ENCODE assay signal across 1 cellular context in the genomic region with DNA sequence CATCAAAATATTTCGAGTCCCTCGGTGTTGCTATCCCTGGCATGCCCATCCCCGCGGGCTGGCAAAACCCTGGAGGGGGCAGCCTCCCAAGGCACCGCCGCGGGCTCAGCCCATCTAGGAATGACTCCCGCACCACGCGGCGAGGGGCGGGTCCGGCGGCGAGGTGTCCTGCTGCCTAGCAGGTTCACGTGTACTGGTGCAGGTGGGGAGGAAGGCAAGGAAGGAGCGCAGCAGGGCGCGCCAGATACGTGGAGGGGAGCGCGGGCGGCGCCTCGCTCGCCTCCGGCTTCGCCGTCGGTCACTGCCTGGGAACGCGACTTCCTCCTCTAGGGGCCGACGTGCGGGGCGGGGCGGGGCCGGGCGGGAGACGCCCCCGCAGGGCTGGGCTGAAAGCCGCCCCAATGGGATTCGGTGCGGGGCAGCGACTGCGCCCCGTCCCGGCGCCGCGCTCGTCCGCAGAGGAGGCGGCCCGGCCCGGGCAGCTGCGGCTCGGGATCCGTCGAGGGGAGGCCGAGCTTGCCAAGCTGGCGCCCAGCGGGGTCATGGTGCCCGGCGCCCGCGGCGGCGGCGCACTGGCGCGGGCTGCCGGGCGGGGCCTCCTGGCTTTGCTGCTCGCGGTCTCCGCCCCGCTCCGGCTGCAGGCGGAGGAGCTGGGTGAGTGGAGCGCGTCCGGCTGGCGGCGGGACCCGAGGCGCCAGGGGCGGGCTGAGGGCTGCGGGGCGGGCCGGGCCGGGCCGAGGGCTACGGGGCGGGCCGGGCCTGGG.
A peak's percentile ranks its signal among the peaks of the same experiment; 100 is the strongest.
TF ChIP-seq lines count a peak whose summit lies in the region.

A gene (plus strand): TSS at position 435 of the 764 bp plus-strand sequence. CDS start 108 bp downstream, at position 543.

TF ChIP-seq in HepG2, 621 proteins besides CTCF, POLR2A, EP300 and RAD21 (continued from another document and continues in another):
- TF ChIP-seq ZNF160 (CRISPR knock-in tag; IDR thresholded peaks at IDR 0.05) (peak; percentile 62; the same call in 1 of the 2 replicates), NFE2 (CRISPR knock-in tag; IDR thresholded peaks at IDR 0.05) (peak; percentile 34; the same call in 1 of the 2 replicates), ZFP1 (CRISPR knock-in tag; IDR thresholded peaks at IDR 0.05) (no peak), BRD4 (CRISPR knock-in tag; IDR thresholded peaks at IDR 0.05) (peak; percentile 63; the same call in 1 of the 2 replicates), HHEX (CRISPR knock-in tag; IDR thresholded peaks at IDR 0.05) (0 out of 2 replicates have a peak, but pooled peaks have one; percentile 12), PITX1 (CRISPR knock-in tag; IDR thresholded peaks at IDR 0.05) (peak; percentile 18; the same call in 1 of the 2 replicates), SP5 (CRISPR knock-in tag; IDR thresholded peaks at IDR 0.05; ENCODE audit: borderline replicate concordance, low read depth) (no peak; the same call in 1 of the 2 replicates), STAT5B (CRISPR knock-in tag; IDR thresholded peaks at IDR 0.05) (0 out of 2 replicates have a peak, but pooled peaks have one; percentile 48), ASH2L (IDR thresholded peaks at IDR 0.05; ENCODE audit: insufficient read length, low read depth, low read length) (no peak), ZNF446 (CRISPR knock-in tag; IDR thresholded peaks at IDR 0.05) (no peak), SOX6 (IDR thresholded peaks at IDR 0.05) (no peak), SOX6 (CRISPR knock-in tag; IDR thresholded peaks at IDR 0.05) (peak; percentile 61), ZNF660 (CRISPR knock-in tag; IDR thresholded peaks at IDR 0.05; ENCODE audit: borderline replicate concordance, low read depth) (no peak), PHF20 (CRISPR knock-in tag; IDR thresholded peaks at IDR 0.05) (no peak), ZNF883 (CRISPR knock-in tag; IDR thresholded peaks at IDR 0.05; ENCODE audit: not compliant biosample characterization) (peak; percentile 67), ZNF546 (CRISPR knock-in tag; conservative IDR thresholded peaks at IDR 0.05) (no peak; the same call in 1 of the 2 replicates), TGIF2 (CRISPR knock-in tag; IDR thresholded peaks at IDR 0.05) (peak; percentile 80), WIZ (CRISPR knock-in tag; IDR thresholded peaks at IDR 0.05) (0 out of 2 replicates have a peak, but pooled peaks have one; percentile 37), ZFP41 (CRISPR knock-in tag; IDR thresholded peaks at IDR 0.05; ENCODE audit: borderline replicate concordance) (peak; percentile 63; the same call in 1 of the 2 replicates), ZBTB20 (CRISPR knock-in tag; IDR thresholded peaks at IDR 0.05; ENCODE audit: borderline replicate concordance, low read depth) (0 out of 2 replicates have a peak, but pooled peaks have one; percentile 24), ZC3H4 (CRISPR knock-in tag; IDR thresholded peaks at IDR 0.05; ENCODE audit: borderline replicate concordance) (peak; percentile 54; the same call in 1 of the 2 replicates), HMG20A (CRISPR knock-in tag; IDR thresholded peaks at IDR 0.05; ENCODE audit: borderline replicate concordance) (0 out of 2 replicates have a peak, but pooled peaks have one; percentile 16), HNRNPLL (IDR thresholded peaks at IDR 0.05; ENCODE audit: low read depth, low read length, poor library complexity, severe bottlenecking) (peak; percentile 99), AHR (CRISPR knock-in tag; IDR thresholded peaks at IDR 0.05) (peak; percentile 72; the same call in 1 of the 2 replicates), FOXM1 (CRISPR knock-in tag; IDR thresholded peaks at IDR 0.05) (no peak), RXRB (CRISPR knock-in tag; IDR thresholded peaks at IDR 0.05; ENCODE audit: borderline replicate concordance) (peak; percentile 52; the same call in 1 of the 2 replicates), SP1 (IDR thresholded peaks at IDR 0.05) (no peak), SP1 (CRISPR knock-in tag; IDR thresholded peaks at IDR 0.05) (peak; percentile 61), SIN3A (IDR thresholded peaks at IDR 0.05; ENCODE audit: borderline replicate concordance, low read depth, low read length) (peak; percentile 74; the same call in 1 of the 2 replicates), SMAD9 (CRISPR knock-in tag; IDR thresholded peaks at IDR 0.05) (no peak; the same call in 1 of the 2 replicates), ZNF720 (CRISPR knock-in tag; IDR thresholded peaks at IDR 0.05) (no peak), SOX13 (IDR thresholded peaks at IDR 0.05) (no peak), SOX13 (CRISPR knock-in tag; conservative IDR thresholded peaks at IDR 0.05 in 1 of 2, IDR thresholded peaks at IDR 0.05 in 1 of 2) (peak in 1 of 2 experiments; percentile 58; a peak in 1 of 4 replicates)
- TF ChIP-seq, protein P1, sequence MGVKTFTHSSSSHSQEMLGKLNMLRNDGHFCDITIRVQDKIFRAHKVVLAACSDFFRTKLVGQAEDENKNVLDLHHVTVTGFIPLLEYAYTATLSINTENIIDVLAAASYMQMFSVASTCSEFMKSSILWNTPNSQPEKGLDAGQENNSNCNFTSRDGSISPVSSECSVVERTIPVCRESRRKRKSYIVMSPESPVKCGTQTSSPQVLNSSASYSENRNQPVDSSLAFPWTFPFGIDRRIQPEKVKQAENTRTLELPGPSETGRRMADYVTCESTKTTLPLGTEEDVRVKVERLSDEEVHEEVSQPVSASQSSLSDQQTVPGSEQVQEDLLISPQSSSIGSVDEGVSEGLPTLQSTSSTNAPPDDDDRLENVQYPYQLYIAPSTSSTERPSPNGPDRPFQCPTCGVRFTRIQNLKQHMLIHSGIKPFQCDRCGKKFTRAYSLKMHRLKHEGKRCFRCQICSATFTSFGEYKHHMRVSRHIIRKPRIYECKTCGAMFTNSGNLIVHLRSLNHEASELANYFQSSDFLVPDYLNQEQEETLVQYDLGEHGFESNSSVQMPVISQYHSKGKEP (CRISPR knock-in tag; IDR thresholded peaks at IDR 0.05), result 0 out of 2 replicates have a peak, but pooled peaks have one; percentile 12
- TF ChIP-seq, protein P2, sequence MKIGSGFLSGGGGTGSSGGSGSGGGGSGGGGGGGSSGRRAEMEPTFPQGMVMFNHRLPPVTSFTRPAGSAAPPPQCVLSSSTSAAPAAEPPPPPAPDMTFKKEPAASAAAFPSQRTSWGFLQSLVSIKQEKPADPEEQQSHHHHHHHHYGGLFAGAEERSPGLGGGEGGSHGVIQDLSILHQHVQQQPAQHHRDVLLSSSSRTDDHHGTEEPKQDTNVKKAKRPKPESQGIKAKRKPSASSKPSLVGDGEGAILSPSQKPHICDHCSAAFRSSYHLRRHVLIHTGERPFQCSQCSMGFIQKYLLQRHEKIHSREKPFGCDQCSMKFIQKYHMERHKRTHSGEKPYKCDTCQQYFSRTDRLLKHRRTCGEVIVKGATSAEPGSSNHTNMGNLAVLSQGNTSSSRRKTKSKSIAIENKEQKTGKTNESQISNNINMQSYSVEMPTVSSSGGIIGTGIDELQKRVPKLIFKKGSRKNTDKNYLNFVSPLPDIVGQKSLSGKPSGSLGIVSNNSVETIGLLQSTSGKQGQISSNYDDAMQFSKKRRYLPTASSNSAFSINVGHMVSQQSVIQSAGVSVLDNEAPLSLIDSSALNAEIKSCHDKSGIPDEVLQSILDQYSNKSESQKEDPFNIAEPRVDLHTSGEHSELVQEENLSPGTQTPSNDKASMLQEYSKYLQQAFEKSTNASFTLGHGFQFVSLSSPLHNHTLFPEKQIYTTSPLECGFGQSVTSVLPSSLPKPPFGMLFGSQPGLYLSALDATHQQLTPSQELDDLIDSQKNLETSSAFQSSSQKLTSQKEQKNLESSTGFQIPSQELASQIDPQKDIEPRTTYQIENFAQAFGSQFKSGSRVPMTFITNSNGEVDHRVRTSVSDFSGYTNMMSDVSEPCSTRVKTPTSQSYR (CRISPR knock-in tag; IDR thresholded peaks at IDR 0.05; ENCODE audit: borderline replicate concordance), result no peak
- TF ChIP-seq, protein P3, sequence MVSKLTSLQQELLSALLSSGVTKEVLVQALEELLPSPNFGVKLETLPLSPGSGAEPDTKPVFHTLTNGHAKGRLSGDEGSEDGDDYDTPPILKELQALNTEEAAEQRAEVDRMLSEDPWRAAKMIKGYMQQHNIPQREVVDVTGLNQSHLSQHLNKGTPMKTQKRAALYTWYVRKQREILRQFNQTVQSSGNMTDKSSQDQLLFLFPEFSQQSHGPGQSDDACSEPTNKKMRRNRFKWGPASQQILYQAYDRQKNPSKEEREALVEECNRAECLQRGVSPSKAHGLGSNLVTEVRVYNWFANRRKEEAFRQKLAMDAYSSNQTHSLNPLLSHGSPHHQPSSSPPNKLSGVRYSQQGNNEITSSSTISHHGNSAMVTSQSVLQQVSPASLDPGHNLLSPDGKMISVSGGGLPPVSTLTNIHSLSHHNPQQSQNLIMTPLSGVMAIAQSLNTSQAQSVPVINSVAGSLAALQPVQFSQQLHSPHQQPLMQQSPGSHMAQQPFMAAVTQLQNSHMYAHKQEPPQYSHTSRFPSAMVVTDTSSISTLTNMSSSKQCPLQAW (CRISPR knock-in tag; IDR thresholded peaks at IDR 0.05), result peak; percentile 60; the same call in 1 of the 2 replicates
- TF ChIP-seq, protein P4, sequence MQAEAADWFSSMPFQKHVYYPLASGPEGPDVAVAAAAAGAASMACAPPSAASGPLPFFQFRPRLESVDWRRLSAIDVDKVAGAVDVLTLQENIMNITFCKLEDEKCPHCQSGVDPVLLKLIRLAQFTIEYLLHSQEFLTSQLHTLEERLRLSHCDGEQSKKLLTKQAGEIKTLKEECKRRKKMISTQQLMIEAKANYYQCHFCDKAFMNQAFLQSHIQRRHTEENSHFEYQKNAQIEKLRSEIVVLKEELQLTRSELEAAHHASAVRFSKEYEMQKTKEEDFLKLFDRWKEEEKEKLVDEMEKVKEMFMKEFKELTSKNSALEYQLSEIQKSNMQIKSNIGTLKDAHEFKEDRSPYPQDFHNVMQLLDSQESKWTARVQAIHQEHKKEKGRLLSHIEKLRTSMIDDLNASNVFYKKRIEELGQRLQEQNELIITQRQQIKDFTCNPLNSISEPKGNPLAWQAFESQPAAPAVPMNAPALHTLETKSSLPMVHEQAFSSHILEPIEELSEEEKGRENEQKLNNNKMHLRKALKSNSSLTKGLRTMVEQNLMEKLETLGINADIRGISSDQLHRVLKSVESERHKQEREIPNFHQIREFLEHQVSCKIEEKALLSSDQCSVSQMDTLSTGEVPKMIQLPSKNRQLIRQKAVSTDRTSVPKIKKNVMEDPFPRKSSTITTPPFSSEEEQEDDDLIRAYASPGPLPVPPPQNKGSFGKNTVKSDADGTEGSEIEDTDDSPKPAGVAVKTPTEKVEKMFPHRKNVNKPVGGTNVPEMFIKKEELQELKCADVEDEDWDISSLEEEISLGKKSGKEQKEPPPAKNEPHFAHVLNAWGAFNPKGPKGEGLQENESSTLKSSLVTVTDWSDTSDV (CRISPR knock-in tag; IDR thresholded peaks at IDR 0.05), result no peak; the same call in 1 of the 2 replicates
- TF ChIP-seq, protein P5, sequence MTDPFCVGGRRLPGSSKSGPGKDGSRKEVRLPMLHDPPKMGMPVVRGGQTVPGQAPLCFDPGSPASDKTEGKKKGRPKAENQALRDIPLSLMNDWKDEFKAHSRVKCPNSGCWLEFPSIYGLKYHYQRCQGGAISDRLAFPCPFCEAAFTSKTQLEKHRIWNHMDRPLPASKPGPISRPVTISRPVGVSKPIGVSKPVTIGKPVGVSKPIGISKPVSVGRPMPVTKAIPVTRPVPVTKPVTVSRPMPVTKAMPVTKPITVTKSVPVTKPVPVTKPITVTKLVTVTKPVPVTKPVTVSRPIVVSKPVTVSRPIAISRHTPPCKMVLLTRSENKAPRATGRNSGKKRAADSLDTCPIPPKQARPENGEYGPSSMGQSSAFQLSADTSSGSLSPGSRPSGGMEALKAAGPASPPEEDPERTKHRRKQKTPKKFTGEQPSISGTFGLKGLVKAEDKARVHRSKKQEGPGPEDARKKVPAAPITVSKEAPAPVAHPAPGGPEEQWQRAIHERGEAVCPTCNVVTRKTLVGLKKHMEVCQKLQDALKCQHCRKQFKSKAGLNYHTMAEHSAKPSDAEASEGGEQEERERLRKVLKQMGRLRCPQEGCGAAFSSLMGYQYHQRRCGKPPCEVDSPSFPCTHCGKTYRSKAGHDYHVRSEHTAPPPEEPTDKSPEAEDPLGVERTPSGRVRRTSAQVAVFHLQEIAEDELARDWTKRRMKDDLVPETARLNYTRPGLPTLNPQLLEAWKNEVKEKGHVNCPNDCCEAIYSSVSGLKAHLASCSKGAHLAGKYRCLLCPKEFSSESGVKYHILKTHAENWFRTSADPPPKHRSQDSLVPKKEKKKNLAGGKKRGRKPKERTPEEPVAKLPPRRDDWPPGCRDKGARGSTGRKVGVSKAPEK (CRISPR knock-in tag; IDR thresholded peaks at IDR 0.05; ENCODE audit: borderline replicate concordance), result peak; percentile 81; the same call in 1 of the 2 replicates
- TF ChIP-seq, protein P6, sequence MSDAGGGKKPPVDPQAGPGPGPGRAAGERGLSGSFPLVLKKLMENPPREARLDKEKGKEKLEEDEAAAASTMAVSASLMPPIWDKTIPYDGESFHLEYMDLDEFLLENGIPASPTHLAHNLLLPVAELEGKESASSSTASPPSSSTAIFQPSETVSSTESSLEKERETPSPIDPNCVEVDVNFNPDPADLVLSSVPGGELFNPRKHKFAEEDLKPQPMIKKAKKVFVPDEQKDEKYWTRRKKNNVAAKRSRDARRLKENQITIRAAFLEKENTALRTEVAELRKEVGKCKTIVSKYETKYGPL (CRISPR knock-in tag; IDR thresholded peaks at IDR 0.05), result 0 out of 2 replicates have a peak, but pooled peaks have one; percentile 18
- TF ChIP-seq, protein P7, sequence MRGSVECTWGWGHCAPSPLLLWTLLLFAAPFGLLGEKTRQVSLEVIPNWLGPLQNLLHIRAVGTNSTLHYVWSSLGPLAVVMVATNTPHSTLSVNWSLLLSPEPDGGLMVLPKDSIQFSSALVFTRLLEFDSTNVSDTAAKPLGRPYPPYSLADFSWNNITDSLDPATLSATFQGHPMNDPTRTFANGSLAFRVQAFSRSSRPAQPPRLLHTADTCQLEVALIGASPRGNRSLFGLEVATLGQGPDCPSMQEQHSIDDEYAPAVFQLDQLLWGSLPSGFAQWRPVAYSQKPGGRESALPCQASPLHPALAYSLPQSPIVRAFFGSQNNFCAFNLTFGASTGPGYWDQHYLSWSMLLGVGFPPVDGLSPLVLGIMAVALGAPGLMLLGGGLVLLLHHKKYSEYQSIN (CRISPR knock-in tag; IDR thresholded peaks at IDR 0.05; ENCODE audit: borderline replicate concordance), result no peak
- TF ChIP-seq, protein P8, sequence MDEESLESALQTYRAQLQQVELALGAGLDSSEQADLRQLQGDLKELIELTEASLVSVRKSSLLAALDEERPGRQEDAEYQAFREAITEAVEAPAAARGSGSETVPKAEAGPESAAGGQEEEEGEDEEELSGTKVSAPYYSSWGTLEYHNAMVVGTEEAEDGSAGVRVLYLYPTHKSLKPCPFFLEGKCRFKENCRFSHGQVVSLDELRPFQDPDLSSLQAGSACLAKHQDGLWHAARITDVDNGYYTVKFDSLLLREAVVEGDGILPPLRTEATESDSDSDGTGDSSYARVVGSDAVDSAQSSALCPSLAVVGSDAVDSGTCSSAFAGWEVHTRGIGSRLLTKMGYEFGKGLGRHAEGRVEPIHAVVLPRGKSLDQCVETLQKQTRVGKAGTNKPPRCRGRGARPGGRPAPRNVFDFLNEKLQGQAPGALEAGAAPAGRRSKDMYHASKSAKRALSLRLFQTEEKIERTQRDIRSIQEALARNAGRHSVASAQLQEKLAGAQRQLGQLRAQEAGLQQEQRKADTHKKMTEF (CRISPR knock-in tag; IDR thresholded peaks at IDR 0.05), result peak; percentile 75; the same call in 1 of the 2 replicates
